ENCODE assay signal across 15 cellular contexts in genomic region chr6:158032354-158032733, GRCh38. TPM values are rescaled to one million over a fixed set of nuclear protein-coding genes. Genes with fewer than 3 reads are reported as not detected.
A peak's percentile ranks its signal among the peaks of the same experiment; 100 is the strongest.
DNase-seq lines count a peak whose midpoint lies in the region; ATAC-seq and TF ChIP-seq lines count a peak whose summit lies in the region.
"Had no signal": no experiment of that assay in that cellular context is flagged by ENCODE, and none has a peak within 500 bp of the region (broad histone marks: within the 10 kb centered on the region; RNA-seq: fewer than 3 reads in every experiment).

No MANE protein-coding gene starts in this region.

- no peaks in the 10 kb centered on the region for H3K27me3 ChIP-seq in gastroesophageal sphincter
- no peaks in the 10 kb centered on the region for H3K27me3 ChIP-seq in skeletal muscle satellite cell (ENCODE audit: control insufficient read depth, insufficient read depth, low read length)
- H3K27me3 ChIP-seq: neutrophil had no signal

- H3K36me3 Mint-ChIP-seq in CD14-positive monocyte (peaks cover 0 to 1% of the 10 kb centered on the region in 2 donors), T-helper 17 cell (ENCODE audit: low read depth) (peaks cover 6% of the 10 kb centered on the region), WTC11 (peaks cover 8% of the 10 kb centered on the region)

- no peak for DNase-seq in CD14-positive monocyte (ENCODE audit: low spot score)
- DNase-seq in T-helper 17 cell, result no peak
- DNase-seq in WTC11 (ENCODE audit: low spot score), result no peak
- no peak for DNase-seq in CD1c-positive myeloid dendritic cell (ENCODE audit: extremely low spot score)
- DNase-seq in stimulated activated CD4-positive, alpha-beta T cell treated with anti-CD3 and anti-CD28 coated beads, Interleukin-15, amount 100 ng/mL, for 24 hours, result no peak
- DNase-seq: activated CD8-positive, alpha-beta memory T cell treated with anti-CD3 and anti-CD28 coated beads for 24 hours; left colon; NCI-H1092; NCI-H446; T1000 had no signal

- 80% methylated on average over 3 to 8 of the region's 9 CpGs for WGBS in gastroesophageal sphincter (ENCODE audit: low coverage in 1 of 2), 2 donors

- no peak for TF ChIP-seq CTCF in CD14-positive monocyte (IDR thresholded peaks at IDR 0.05)
- no peak for TF ChIP-seq CTCF in gastroesophageal sphincter (IDR thresholded peaks at IDR 0.05)
- no peak for TF ChIP-seq CTCF in WTC11 (IDR thresholded peaks at IDR 0.05)

- TF ChIP-seq EP300 in gastroesophageal sphincter (IDR thresholded peaks at IDR 0.05), result no peak

- H3K4me3 Mint-ChIP-seq in CD14-positive monocyte (no peak overlapping the region), T-helper 17 cell (no peak overlapping the region), WTC11 (no peak overlapping the region)
- H3K4me3 Mint-ChIP-seq: activated naive CD8-positive, alpha-beta T cell had no signal

- peak overlapping the region; percentile 71 for H3K9ac ChIP-seq in skeletal muscle satellite cell (ENCODE audit: low read depth, low read length)

- H3K27ac Mint-ChIP-seq in CD14-positive monocyte (peak overlapping the region in 6 of 7 donors; percentile 91 to 98 (median 96)), T-helper 17 cell (peak overlapping the region; percentile 95), WTC11 (no peak overlapping the region)

- ATAC-seq in T-helper 17 cell (no peak), gastroesophageal sphincter (no peak), WTC11 (no peak), GM18858 (IDR thresholded peaks at IDR 0.05; ENCODE audit: unreplicated experiment) (no peak)
- ATAC-seq: left colon had no signal

- H3K9me3 ChIP-seq in T-helper 17 cell (ENCODE audit: control insufficient read depth, low read length, poor library complexity, severe bottlenecking) (no peaks in the 10 kb centered on the region), gastroesophageal sphincter (no peaks in the 10 kb centered on the region), skeletal muscle satellite cell (replicated peaks; ENCODE audit: low read length) (no peaks in the 10 kb centered on the region)
- H3K9me3 ChIP-seq: neutrophil had no signal

- intact Hi-C loops in CD14-positive monocyte (cut with micrococcal nuclease), result loop anchor here in 1 of 2 donors (5.0 kb wide), 2 partner anchors 40 to 50 kb away; partner anchors contain the start of gene SYNJ2

- H3K36me3 ChIP-seq in gastroesophageal sphincter (peaks cover 0 to 36% of the 10 kb centered on the region in 2 donors), skeletal muscle satellite cell (ENCODE audit: insufficient read depth, low read length) (peaks cover 39% of the 10 kb centered on the region)

- H3K4me1 ChIP-seq in gastroesophageal sphincter (peaks cover 0 to 48% (median 24%) of the 10 kb centered on the region in 3 donors), skeletal muscle satellite cell (ENCODE audit: control insufficient read depth, insufficient read depth, low read length) (peaks cover 45% of the 10 kb centered on the region)

- no peak for TF ChIP-seq POLR2A in gastroesophageal sphincter (IDR thresholded peaks at IDR 0.05)

- H3K4me1 Mint-ChIP-seq in CD14-positive monocyte, result peaks cover 39% of the 10 kb centered on the region
- peaks cover 31% of the 10 kb centered on the region for H3K4me1 Mint-ChIP-seq in T-helper 17 cell
- peaks cover 14% of the 10 kb centered on the region for H3K4me1 Mint-ChIP-seq in WTC11

- H3K27me3 Mint-ChIP-seq in CD14-positive monocyte (ENCODE audit: low read depth in 3 of 3) (peaks cover 0 to 4% (median 3%) of the 10 kb centered on the region in 3 donors), T-helper 17 cell (no peaks in the 10 kb centered on the region), WTC11 (ENCODE audit: low read depth) (no peaks in the 10 kb centered on the region)
- H3K27me3 Mint-ChIP-seq: activated naive CD8-positive, alpha-beta T cell had no signal

- POLR2A ChIA-PET in WTC11 (lab: Charles Lee), result no interaction called here

- no peak overlapping the region for H3K4me3 ChIP-seq in gastroesophageal sphincter
- peak overlapping the region; percentile 3 for H3K4me3 ChIP-seq in skeletal muscle satellite cell (ENCODE audit: low read length)

- H3K9me3 Mint-ChIP-seq in CD14-positive monocyte, result peaks cover 0 to 3% (median 0%) of the 10 kb centered on the region in 7 donors
- H3K9me3 Mint-ChIP-seq in WTC11, result peaks cover 6% of the 10 kb centered on the region

- peak overlapping the region in 3 of 4 donors; percentile 48 to 65 (median 64) for H3K27ac ChIP-seq in gastroesophageal sphincter
- H3K27ac ChIP-seq: neutrophil had no signal

- CTCF ChIA-PET in WTC11 (lab: Charles Lee), result no interaction called here

- peak overlapping the region; percentile 67 for H3K4me2 ChIP-seq in skeletal muscle satellite cell (ENCODE audit: low read length)

TF ChIP-seq in WTC11, 78 proteins besides CTCF, POLR2A, EP300 and RAD21 (continues in another document):
- TF ChIP-seq ZNF281 (CRISPR knock-in tag; IDR thresholded peaks at IDR 0.05), result no peak
- TF ChIP-seq ZNF671 (CRISPR knock-in tag; IDR thresholded peaks at IDR 0.05), result no peak
- TF ChIP-seq NR3C1 (CRISPR knock-in tag; conservative IDR thresholded peaks at IDR 0.05; ENCODE audit: low read depth), result no peak
- TF ChIP-seq HMGA2 (CRISPR knock-in tag; IDR thresholded peaks at IDR 0.05), result no peak
- no peak for TF ChIP-seq USF2 (CRISPR knock-in tag; IDR thresholded peaks at IDR 0.05)
- TF ChIP-seq OVOL2 (CRISPR knock-in tag; IDR thresholded peaks at IDR 0.05; ENCODE audit: borderline replicate concordance), result no peak
- TF ChIP-seq CBFB (CRISPR knock-in tag; IDR thresholded peaks at IDR 0.05; ENCODE audit: low read depth), result no peak
- no peak for TF ChIP-seq FOXP1 (CRISPR knock-in tag; IDR thresholded peaks at IDR 0.05; ENCODE audit: borderline replicate concordance)
- TF ChIP-seq E2F5 (CRISPR knock-in tag; IDR thresholded peaks at IDR 0.05), result no peak
- no peak for TF ChIP-seq MXD4 (CRISPR knock-in tag; IDR thresholded peaks at IDR 0.05; ENCODE audit: borderline replicate concordance)

RNA-seq across cellular contexts. Expression of gene SYNJ2, which starts 50.7 kb away (rescaled TPM):
- polyA plus RNA-seq in CD14-positive monocyte, result 1 to 10 TPM in 1 of 2 donors, under 1 TPM in 1; 0.82 to 1.6 TPM
- 10 to 100 TPM; 43.6 to 45.0 TPM for total RNA-seq in T-helper 17 cell
- total RNA-seq in gastroesophageal sphincter, result 10 to 100 TPM; 19.9 to 27.9 (median 21.6) TPM
- 23.6 and 32.5 TPM in 2 replicates for total RNA-seq in skeletal muscle satellite cell (2012; rRNA removed)
- 11.8 to 15.3 TPM (median 12.4 TPM) in 3 replicates for total RNA-seq in WTC11 (2021)
